2 cellular contexts compared by ENCODE assay signal in genomic region chr19:6564393-6564792, GRCh38.
TF ChIP-seq lines count a peak whose summit lies in the region.

No MANE protein-coding gene starts in this region.

TF ChIP-seq in HepG2, 621 proteins besides CTCF, POLR2A, EP300 and RAD21:
- TF ChIP-seq ZEB1 (IDR thresholded peaks at IDR 0.05; ENCODE audit: insufficient replicate concordance, low read depth) (no peak), RBAK (CRISPR knock-in tag; IDR thresholded peaks at IDR 0.05) (peak; percentile 91), ZBTB38 (CRISPR knock-in tag; IDR thresholded peaks at IDR 0.05) (no peak), REST (IDR thresholded peaks at IDR 0.05; ENCODE audit: borderline replicate concordance in 1 of 2, low read depth in 1 of 2, low read length in 2 of 2) (peak; percentile 44 to 92), KMT2B (CRISPR knock-in tag; IDR thresholded peaks at IDR 0.05) (no peak), EHMT2 (IDR thresholded peaks at IDR 0.05; ENCODE audit: borderline replicate concordance, low read depth, low read length) (peak; percentile 76; the same call in 1 of the 2 replicates), ZNF121 (CRISPR knock-in tag; IDR thresholded peaks at IDR 0.05) (no peak), NCOR1 (IDR thresholded peaks at IDR 0.05; ENCODE audit: borderline replicate concordance, low read length) (no peak), MIER2 (CRISPR knock-in tag; IDR thresholded peaks at IDR 0.05) (peak; percentile 95), ZBTB42 (CRISPR knock-in tag; IDR thresholded peaks at IDR 0.05) (no peak), SOX13 (IDR thresholded peaks at IDR 0.05) (no peak), SOX13 (CRISPR knock-in tag; conservative IDR thresholded peaks at IDR 0.05 in 1 of 2, IDR thresholded peaks at IDR 0.05 in 1 of 2) (no peak), ZNF558 (CRISPR knock-in tag; IDR thresholded peaks at IDR 0.05; ENCODE audit: borderline replicate concordance) (no peak), GLI4 (CRISPR knock-in tag; IDR thresholded peaks at IDR 0.05; ENCODE audit: borderline replicate concordance) (no peak), NFYC (CRISPR knock-in tag; IDR thresholded peaks at IDR 0.05) (peak; percentile 66), ZNF746 (CRISPR knock-in tag; IDR thresholded peaks at IDR 0.05) (no peak), NFYB (CRISPR knock-in tag; IDR thresholded peaks at IDR 0.05) (peak; percentile 44; the same call in 1 of the 2 replicates)
- TF ChIP-seq, protein P1, sequence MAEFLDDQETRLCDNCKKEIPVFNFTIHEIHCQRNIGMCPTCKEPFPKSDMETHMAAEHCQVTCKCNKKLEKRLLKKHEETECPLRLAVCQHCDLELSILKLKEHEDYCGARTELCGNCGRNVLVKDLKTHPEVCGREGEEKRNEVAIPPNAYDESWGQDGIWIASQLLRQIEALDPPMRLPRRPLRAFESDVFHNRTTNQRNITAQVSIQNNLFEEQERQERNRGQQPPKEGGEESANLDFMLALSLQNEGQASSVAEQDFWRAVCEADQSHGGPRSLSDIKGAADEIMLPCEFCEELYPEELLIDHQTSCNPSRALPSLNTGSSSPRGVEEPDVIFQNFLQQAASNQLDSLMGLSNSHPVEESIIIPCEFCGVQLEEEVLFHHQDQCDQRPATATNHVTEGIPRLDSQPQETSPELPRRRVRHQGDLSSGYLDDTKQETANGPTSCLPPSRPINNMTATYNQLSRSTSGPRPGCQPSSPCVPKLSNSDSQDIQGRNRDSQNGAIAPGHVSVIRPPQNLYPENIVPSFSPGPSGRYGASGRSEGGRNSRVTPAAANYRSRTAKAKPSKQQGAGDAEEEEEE (CRISPR knock-in tag; IDR thresholded peaks at IDR 0.05; ENCODE audit: borderline replicate concordance): no peak
- TF ChIP-seq, protein P2, sequence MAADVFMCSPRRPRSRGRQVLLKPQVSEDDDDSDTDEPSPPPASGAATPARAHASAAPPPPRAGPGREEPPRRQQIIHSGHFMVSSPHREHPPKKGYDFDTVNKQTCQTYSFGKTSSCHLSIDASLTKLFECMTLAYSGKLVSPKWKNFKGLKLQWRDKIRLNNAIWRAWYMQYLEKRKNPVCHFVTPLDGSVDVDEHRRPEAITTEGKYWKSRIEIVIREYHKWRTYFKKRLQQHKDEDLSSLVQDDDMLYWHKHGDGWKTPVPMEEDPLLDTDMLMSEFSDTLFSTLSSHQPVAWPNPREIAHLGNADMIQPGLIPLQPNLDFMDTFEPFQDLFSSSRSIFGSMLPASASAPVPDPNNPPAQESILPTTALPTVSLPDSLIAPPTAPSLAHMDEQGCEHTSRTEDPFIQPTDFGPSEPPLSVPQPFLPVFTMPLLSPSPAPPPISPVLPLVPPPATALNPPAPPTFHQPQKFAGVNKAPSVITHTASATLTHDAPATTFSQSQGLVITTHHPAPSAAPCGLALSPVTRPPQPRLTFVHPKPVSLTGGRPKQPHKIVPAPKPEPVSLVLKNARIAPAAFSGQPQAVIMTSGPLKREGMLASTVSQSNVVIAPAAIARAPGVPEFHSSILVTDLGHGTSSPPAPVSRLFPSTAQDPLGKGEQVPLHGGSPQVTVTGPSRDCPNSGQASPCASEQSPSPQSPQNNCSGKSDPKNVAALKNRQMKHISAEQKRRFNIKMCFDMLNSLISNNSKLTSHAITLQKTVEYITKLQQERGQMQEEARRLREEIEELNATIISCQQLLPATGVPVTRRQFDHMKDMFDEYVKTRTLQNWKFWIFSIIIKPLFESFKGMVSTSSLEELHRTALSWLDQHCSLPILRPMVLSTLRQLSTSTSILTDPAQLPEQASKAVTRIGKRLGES (CRISPR knock-in tag; IDR thresholded peaks at IDR 0.05; ENCODE audit: borderline replicate concordance): no peak

TF ChIP-seq in H1, 55 proteins besides CTCF, POLR2A, EP300 and RAD21:
- TF ChIP-seq, protein P3, sequence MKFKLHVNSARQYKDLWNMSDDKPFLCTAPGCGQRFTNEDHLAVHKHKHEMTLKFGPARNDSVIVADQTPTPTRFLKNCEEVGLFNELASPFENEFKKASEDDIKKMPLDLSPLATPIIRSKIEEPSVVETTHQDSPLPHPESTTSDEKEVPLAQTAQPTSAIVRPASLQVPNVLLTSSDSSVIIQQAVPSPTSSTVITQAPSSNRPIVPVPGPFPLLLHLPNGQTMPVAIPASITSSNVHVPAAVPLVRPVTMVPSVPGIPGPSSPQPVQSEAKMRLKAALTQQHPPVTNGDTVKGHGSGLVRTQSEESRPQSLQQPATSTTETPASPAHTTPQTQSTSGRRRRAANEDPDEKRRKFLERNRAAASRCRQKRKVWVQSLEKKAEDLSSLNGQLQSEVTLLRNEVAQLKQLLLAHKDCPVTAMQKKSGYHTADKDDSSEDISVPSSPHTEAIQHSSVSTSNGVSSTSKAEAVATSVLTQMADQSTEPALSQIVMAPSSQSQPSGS (IDR thresholded peaks at IDR 0.05; ENCODE audit: low read length): no peak
- TF ChIP-seq POU5F1 (IDR thresholded peaks at IDR 0.05; ENCODE audit: low read depth, low read length) (no peak), EGR1 (IDR thresholded peaks at IDR 0.05; ENCODE audit: borderline replicate concordance, low read depth, low read length) (no peak), SP1 (IDR thresholded peaks at IDR 0.05; ENCODE audit: low read depth, low read length) (peak; percentile 56; the same call in 1 of the 2 replicates), PHF8 (conservative IDR thresholded peaks at IDR 0.05; ENCODE audit: low read depth, low read length) (no peak), CHD1 (IDR thresholded peaks at IDR 0.05; ENCODE audit: low read depth, low read length) (no peak), CHD2 (IDR thresholded peaks at IDR 0.05; ENCODE audit: low read length) (no peak), KDM1A (IDR thresholded peaks at IDR 0.05; ENCODE audit: borderline replicate concordance, low read length) (peak; percentile 37; the same call in 1 of the 2 replicates), CREB1 (IDR thresholded peaks at IDR 0.05) (no peak), SRF (IDR thresholded peaks at IDR 0.05; ENCODE audit: low read depth, low read length) (no peak), BACH1 (IDR thresholded peaks at IDR 0.05; ENCODE audit: low read length) (no peak)
- TF ChIP-seq, protein P4, sequence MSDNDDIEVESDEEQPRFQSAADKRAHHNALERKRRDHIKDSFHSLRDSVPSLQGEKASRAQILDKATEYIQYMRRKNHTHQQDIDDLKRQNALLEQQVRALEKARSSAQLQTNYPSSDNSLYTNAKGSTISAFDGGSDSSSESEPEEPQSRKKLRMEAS (IDR thresholded peaks at IDR 0.05): peak; percentile 49; the same call in 1 of the 2 replicates
